12 cellular contexts compared by ENCODE assay signal in the genomic region with DNA sequence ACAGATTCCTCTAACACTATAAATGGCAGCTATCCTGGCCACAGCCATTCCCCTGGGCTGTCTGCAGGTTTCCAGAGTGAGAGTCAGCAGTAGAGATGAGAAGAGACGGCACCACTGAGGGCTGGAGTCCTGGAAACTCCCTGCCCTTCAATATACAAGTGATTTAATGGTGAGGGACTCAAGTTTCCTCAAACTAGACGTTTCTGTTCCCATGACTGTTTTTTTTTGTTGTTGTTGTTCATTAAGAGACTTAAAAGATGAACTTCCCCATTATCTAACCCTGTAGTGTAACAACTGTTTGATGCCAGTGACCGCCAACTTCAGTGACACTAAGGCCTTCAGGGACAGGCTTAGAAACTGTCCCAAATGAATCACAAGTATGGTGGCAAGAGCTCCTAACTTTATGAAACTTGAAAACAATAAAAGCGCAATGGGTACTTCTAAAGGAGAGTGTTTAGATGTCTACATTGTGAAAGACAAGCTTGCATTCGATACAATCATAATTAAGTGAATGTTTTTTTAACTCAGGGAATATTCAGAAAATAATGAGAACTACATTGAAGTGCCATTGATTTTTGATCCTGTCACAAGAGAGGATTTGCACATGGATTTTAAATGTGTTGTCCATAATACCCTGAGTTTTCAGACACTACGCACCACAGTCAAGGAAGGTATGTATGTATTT. TPM values are rescaled to one million over a fixed set of nuclear protein-coding genes. Genes with fewer than 3 reads are reported as not detected.
DNase-seq lines count a peak whose midpoint lies in the region; ATAC-seq and TF ChIP-seq lines count a peak whose summit lies in the region.
"Had no signal": no experiment of that assay in that cellular context is flagged by ENCODE, and none has a peak within 500 bp of the region (broad histone marks: within the 10 kb centered on the region; RNA-seq: fewer than 3 reads in every experiment).

No MANE protein-coding gene starts in this region.

- H3K9me3 Mint-ChIP-seq in naive thymus-derived CD4-positive, alpha-beta T cell = no peaks in the 10 kb centered on the region
- H3K9me3 Mint-ChIP-seq in endodermal cell = peaks cover 1% of the 10 kb centered on the region
- H3K9me3 Mint-ChIP-seq: CD8-positive, alpha-beta memory T cell had no signal

- CTCF ChIA-PET in naive thymus-derived CD4-positive, alpha-beta T cell (lab: Charles Lee) = interaction anchor here (1.1 to 9.5 kb wide), 2 partner anchors 11 to 216 kb away, joined by 4 to 141 read pairs; no protein-coding TSS in a partner anchor
- CTCF ChIA-PET in PC-9 (lab: Charles Lee) = no interaction called here

- no peaks in the 10 kb centered on the region for H3K36me3 ChIP-seq in naive thymus-derived CD4-positive, alpha-beta T cell (ENCODE audit: control insufficient read depth in 2 of 3, insufficient read depth in 3 of 3, low read length in 3 of 3)
- H3K36me3 ChIP-seq in endodermal cell (ENCODE audit: control insufficient read depth, insufficient read depth, low read length) (no peaks in the 10 kb centered on the region), PC-9 (ENCODE audit: low read depth) (no peaks in the 10 kb centered on the region)

- H4K20me1 ChIP-seq in PC-9 (ENCODE audit: insufficient read depth) = no peaks in the 10 kb centered on the region

- H3K4me2 ChIP-seq in PC-9 = no peak overlapping the region

- 83 to 100% methylated on average over 3 to 6 of the region's 6 CpGs for WGBS in endodermal cell (ENCODE audit: insufficient coverage in 1 of 2, insufficient read length in 1 of 2), 2 experiments

- no peak overlapping the region for H3K27ac ChIP-seq in naive thymus-derived CD4-positive, alpha-beta T cell (ENCODE audit: low read depth, low read length)
- H3K27ac ChIP-seq in endodermal cell (ENCODE audit: low read depth, low read length) (no peak overlapping the region), PC-9 (no peak overlapping the region)

- no peak overlapping the region for H2AFZ ChIP-seq in PC-9

- no peaks in the 10 kb centered on the region for H3K4me1 ChIP-seq in naive thymus-derived CD4-positive, alpha-beta T cell (ENCODE audit: control insufficient read depth in 2 of 2, insufficient read depth in 2 of 2, low read length in 2 of 2)
- no peaks in the 10 kb centered on the region for H3K4me1 ChIP-seq in endodermal cell (ENCODE audit: control insufficient read depth, insufficient read depth, low read length)
- H3K4me1 ChIP-seq in PC-9 (replicated peaks; ENCODE audit: insufficient read depth) = no peaks in the 10 kb centered on the region

- no peaks in the 10 kb centered on the region for H3K79me2 ChIP-seq in PC-9 (ENCODE audit: low read depth)

- no peaks in the 10 kb centered on the region for H3K36me3 Mint-ChIP-seq in naive thymus-derived CD4-positive, alpha-beta T cell
- no peaks in the 10 kb centered on the region for H3K36me3 Mint-ChIP-seq in endodermal cell (ENCODE audit: low read depth)
- H3K36me3 Mint-ChIP-seq: CD8-positive, alpha-beta memory T cell had no signal

- H3K27me3 ChIP-seq in naive thymus-derived CD4-positive, alpha-beta T cell (ENCODE audit: control insufficient read depth in 2 of 2, insufficient read depth in 2 of 2, low read length in 2 of 2) = no peaks in the 10 kb centered on the region
- no peaks in the 10 kb centered on the region for H3K27me3 ChIP-seq in endodermal cell (ENCODE audit: control insufficient read depth, insufficient read depth, low read length, poor library complexity, severe bottlenecking)
- no peaks in the 10 kb centered on the region for H3K27me3 ChIP-seq in PC-9 (ENCODE audit: insufficient read depth, low read depth)

- DNase-seq in naive thymus-derived CD4-positive, alpha-beta T cell = no peak
- DNase-seq in SW480 (ENCODE audit: low spot score) (no peak), endodermal cell (no peak), PC-9 (no peak), NCI-H2196 treated with DMSO at 0.1 percent for 48 hours (lab: John Stamatoyannopoulos, UW; ENCODE audit: unreplicated experiment) (no peak)
- DNase-seq: CD8-positive, alpha-beta memory T cell; NCI-H1105; posterior cingulate gyrus; Right ventricle myocardium superior had no signal

- H3K4me1 Mint-ChIP-seq in naive thymus-derived CD4-positive, alpha-beta T cell = peaks cover 0 to 8% (median 2%) of the 10 kb centered on the region in 7 donors
- peaks cover 4% of the 10 kb centered on the region for H3K4me1 Mint-ChIP-seq in endodermal cell
- H3K4me1 Mint-ChIP-seq: CD8-positive, alpha-beta memory T cell had no signal

- no peak overlapping the region for H3K9ac ChIP-seq in endodermal cell (ENCODE audit: extremely low read depth, low read length, poor library complexity, severe bottlenecking)

- no peaks in the 10 kb centered on the region for H3K9me2 ChIP-seq in PC-9 (ENCODE audit: insufficient read depth)

- H3F3A ChIP-seq in PC-9 (ENCODE audit: insufficient read depth, low read depth) = no peaks in the 10 kb centered on the region

- POLR2A ChIA-PET in naive thymus-derived CD4-positive, alpha-beta T cell (lab: Charles Lee) = no interaction called here
- POLR2A ChIA-PET in PC-9 (lab: Charles Lee; ENCODE audit: unreplicated experiment) = no interaction called here

- no peaks in the 10 kb centered on the region for H3K9me3 ChIP-seq in naive thymus-derived CD4-positive, alpha-beta T cell (ENCODE audit: control insufficient read depth in 2 of 3, low read length in 3 of 3)
- H3K9me3 ChIP-seq in endodermal cell (ENCODE audit: control insufficient read depth, low read length) (no peaks in the 10 kb centered on the region), PC-9 (ENCODE audit: insufficient read depth, low read depth) (0 out of 2 replicates have a peak, but pooled peaks cover 4% of the 10 kb centered on the region)

- H3K27me3 Mint-ChIP-seq in naive thymus-derived CD4-positive, alpha-beta T cell = no peaks in the 10 kb centered on the region
- H3K27me3 Mint-ChIP-seq in endodermal cell (ENCODE audit: insufficient read depth) = no peaks in the 10 kb centered on the region
- H3K27me3 Mint-ChIP-seq: CD8-positive, alpha-beta memory T cell had no signal

- no peak overlapping the region for H3K4me3 Mint-ChIP-seq in naive thymus-derived CD4-positive, alpha-beta T cell
- H3K4me3 Mint-ChIP-seq in endodermal cell = no peak overlapping the region
- H3K4me3 Mint-ChIP-seq: CD8-positive, alpha-beta memory T cell had no signal

- H3K4me3 ChIP-seq in naive thymus-derived CD4-positive, alpha-beta T cell (ENCODE audit: low read length) = no peak overlapping the region
- H3K4me3 ChIP-seq in endodermal cell (ENCODE audit: low read length) (no peak overlapping the region), PC-9 (no peak overlapping the region)

- BruUV-seq in PC-9 (replicated peaks; lab: Mats Ljungman, UMichigan) = no TSS peak

- ATAC-seq in GM18505 (IDR thresholded peaks at IDR 0.05; ENCODE audit: unreplicated experiment) (peak; percentile 35), GM21576 (IDR thresholded peaks at IDR 0.05; ENCODE audit: unreplicated experiment) (peak; percentile 48), HG03378 (IDR thresholded peaks at IDR 0.05; ENCODE audit: unreplicated experiment) (peak; percentile 67)
- ATAC-seq in naive thymus-derived CD4-positive, alpha-beta T cell = peak; percentile 79

- H3K27ac Mint-ChIP-seq in naive thymus-derived CD4-positive, alpha-beta T cell = no peak overlapping the region
- no peak overlapping the region for H3K27ac Mint-ChIP-seq in endodermal cell

- no peak for TF ChIP-seq POLR2A in GM18505 (IDR thresholded peaks at IDR 0.05; ENCODE audit: borderline replicate concordance, extremely low read depth, insufficient read depth, insufficient read length)

- intact Hi-C loops in naive thymus-derived CD4-positive, alpha-beta T cell (cut with micrococcal nuclease) = no loop called here
- intact Hi-C loops in PC-9 (cut with micrococcal nuclease; ENCODE audit: unreplicated experiment) = no loop called here

- TF ChIP-seq CTCF in endodermal cell (conservative IDR thresholded peaks at IDR 0.05) = no peak
- TF ChIP-seq CTCF in PC-9 (conservative IDR thresholded peaks at IDR 0.05) = no peak

RNA-seq across cellular contexts. Expression of a gene that starts 34.0 kb away (rescaled TPM):
- 1 to 10 TPM in 2 of 5 experiments, under 1 TPM in 1, not detected in 2; 0.40 to 2.7 (median 1.3) TPM for total RNA-seq in naive thymus-derived CD4-positive, alpha-beta T cell
- not detected for polyA plus RNA-seq in naive thymus-derived CD4-positive, alpha-beta T cell
- total RNA-seq in endodermal cell (under 1 TPM in 1 of 2 donors, not detected in 1; 0.73 TPM), PC-9 (2021) (3.3 and 3.8 TPM in 2 replicates)
- not detected for polyA plus RNA-seq in endodermal cell (2013, experiment 1 of 2)
- not detected for polyA plus RNA-seq in endodermal cell (2013, experiment 2 of 2)
- polyA plus RNA-seq: CD8-positive, alpha-beta memory T cell had no signal
